Comparison of ENCODE assay signal across 16 cellular contexts in genomic region chr7:38839846-38840245, GRCh38.
A peak's percentile ranks its signal among the peaks of the same experiment; 100 is the strongest.
DNase-seq lines count a peak whose midpoint lies in the region; ATAC-seq, FAIRE-seq and TF ChIP-seq lines count a peak whose summit lies in the region.
"Had no signal": no experiment of that assay in that cellular context is flagged by ENCODE, and none has a peak within 500 bp of the region (broad histone marks: within the 10 kb centered on the region; RNA-seq: fewer than 3 reads in every experiment).

No MANE protein-coding gene starts in this region.

- no peak for FAIRE-seq in astrocyte (lab: Jason Lieb, UNC)
- FAIRE-seq: RCC 7860 had no signal

- H3K4me1 Mint-ChIP-seq in astrocyte (ENCODE audit: low read depth, unreplicated experiment): peaks cover 13% of the 10 kb centered on the region
- no peaks in the 10 kb centered on the region for H3K4me1 Mint-ChIP-seq in T-helper 17 cell

- intact Hi-C loops in right cardiac atrium (cut with DNase I): no loop called here

- H3K4me3 ChIP-seq in astrocyte (ENCODE audit: insufficient read depth, low read depth, low read length) (no peak overlapping the region), fibroblast of pulmonary artery (replicated peaks; ENCODE audit: low read depth, low read length) (no peak overlapping the region), right cardiac atrium (ENCODE audit: low read length) (no peak overlapping the region)
- H3K4me3 ChIP-seq: BLaER1 had no signal

- H3K9me3 Mint-ChIP-seq in astrocyte (ENCODE audit: unreplicated experiment): no peaks in the 10 kb centered on the region
- H3K9me3 Mint-ChIP-seq: CD8-positive, alpha-beta memory T cell had no signal

- H4K20me1 ChIP-seq in astrocyte (ENCODE audit: insufficient read depth, low read length): peaks cover 5% of the 10 kb centered on the region

- no peak overlapping the region for H3K27ac ChIP-seq in astrocyte (ENCODE audit: low read depth, low read length)
- H3K27ac ChIP-seq in right cardiac atrium (ENCODE audit: low read length): no peak overlapping the region
- H3K27ac ChIP-seq: BLaER1 had no signal

- H3K4me1 ChIP-seq in astrocyte (ENCODE audit: insufficient read depth, low read length): peaks cover 7% of the 10 kb centered on the region
- H3K4me1 ChIP-seq in right cardiac atrium (ENCODE audit: control insufficient read depth, insufficient read depth, low read length): no peaks in the 10 kb centered on the region

- TF ChIP-seq CTCF in astrocyte (IDR thresholded peaks at IDR 0.05; ENCODE audit: insufficient read depth, low read depth, low read length): no peak
- no peak for TF ChIP-seq CTCF in fibroblast of pulmonary artery (IDR thresholded peaks at IDR 0.05; ENCODE audit: low read length, missing control alignments)

- 28% methylated on average over 5 of the region's 5 CpGs for WGBS in right cardiac atrium

- H3K36me3 ChIP-seq in astrocyte (ENCODE audit: insufficient read depth, low read length): no peaks in the 10 kb centered on the region

- H3K4me3 Mint-ChIP-seq in astrocyte (ENCODE audit: unreplicated experiment) (no peak overlapping the region), T-helper 17 cell (no peak overlapping the region)
- H3K4me3 Mint-ChIP-seq: CD8-positive, alpha-beta memory T cell; IgD-negative memory B cell had no signal

- DNase-seq in astrocyte (ENCODE audit: low read depth) (peak; percentile 36), fibroblast of pulmonary artery (ENCODE audit: low read depth) (peak; percentile 23), right cardiac atrium (peak; percentile 41 to 82 (median 79)), T-helper 17 cell (no peak), SK-N-DZ (ENCODE audit: low spot score) (no peak), activated T-cell treated with anti-CD3 and anti-CD28 coated beads for 4 hours (no peak), COLO668 (lab: John Stamatoyannopoulos, UW; ENCODE audit: unreplicated experiment) (no peak)
- DNase-seq: CD8-positive, alpha-beta memory T cell; H7; NCI-H1417 treated with DMSO at 0.1 percent for 48 hours; NCI-H2029 treated with DMSO at 0.1 percent for 48 hours; NCI-H510A treated with DMSO at 0.1 percent for 48 hours; SIG-M5 had no signal

- H3K9ac ChIP-seq in astrocyte (ENCODE audit: low read length): no peak overlapping the region
- H3K9ac ChIP-seq: BLaER1 had no signal

- H3K27ac Mint-ChIP-seq in astrocyte (ENCODE audit: unreplicated experiment): no peak overlapping the region
- H3K27ac Mint-ChIP-seq in T-helper 17 cell: no peak overlapping the region
- H3K27ac Mint-ChIP-seq: CD8-positive, alpha-beta memory T cell; IgD-negative memory B cell had no signal

- H3K9me3 ChIP-seq in astrocyte (ENCODE audit: insufficient read depth, low read depth, low read length) (no peaks in the 10 kb centered on the region), right cardiac atrium (ENCODE audit: control insufficient read depth, low read length) (no peaks in the 10 kb centered on the region), T-helper 17 cell (ENCODE audit: control insufficient read depth, low read length, poor library complexity, severe bottlenecking) (no peaks in the 10 kb centered on the region)

- ATAC-seq in right cardiac atrium (peak; percentile 82 to 94), T-helper 17 cell (no peak)

- H3K27me3 ChIP-seq in astrocyte (ENCODE audit: insufficient read depth, low read length) (no peaks in the 10 kb centered on the region), right cardiac atrium (ENCODE audit: control insufficient read depth, insufficient read depth) (no peaks in the 10 kb centered on the region)
- H3K27me3 ChIP-seq: BLaER1 had no signal

- H3K27me3 Mint-ChIP-seq in astrocyte (ENCODE audit: low read depth, unreplicated experiment): no peaks in the 10 kb centered on the region
- H3K27me3 Mint-ChIP-seq in T-helper 17 cell: no peaks in the 10 kb centered on the region
- H3K27me3 Mint-ChIP-seq: CD8-positive, alpha-beta memory T cell; IgD-negative memory B cell had no signal

- no peak overlapping the region for H2AFZ ChIP-seq in astrocyte (ENCODE audit: low read depth, low read length)

- H3K36me3 Mint-ChIP-seq in astrocyte (ENCODE audit: low read depth, unreplicated experiment) (no peaks in the 10 kb centered on the region), T-helper 17 cell (ENCODE audit: low read depth) (peaks cover 2% of the 10 kb centered on the region)

- H3K4me2 ChIP-seq in astrocyte (ENCODE audit: low read length): no peak overlapping the region
- H3K4me2 ChIP-seq: BLaER1 had no signal

- H3K79me2 ChIP-seq in astrocyte (ENCODE audit: insufficient read depth, low read length): no peaks in the 10 kb centered on the region

Comparison
In these comparisons a context has a peak if more than half of its experiments do, and no peak if none do; other contexts are left out.
1. DNase-seq: peak in astrocyte (single experiment), fibroblast of pulmonary artery (single experiment) and right cardiac atrium (3 of 3); none in T-helper 17 cell (0 of 3), SK-N-DZ (single experiment), activated T-cell treated with anti-CD3 and anti-CD28 coated beads for 4 hours (single experiment) and COLO668 (single experiment).